21 cellular contexts compared by ENCODE assay signal in genomic region chr1:198829356-198829755, GRCh38.
"Had no signal": no experiment of that assay in that cellular context is flagged by ENCODE, and none has a peak within 500 bp of the region (broad histone marks: within the 10 kb centered on the region; RNA-seq: fewer than 3 reads in every experiment).

No MANE protein-coding gene starts in this region.

- H3K4me2 ChIP-seq: KMS-11 had no signal

- FAIRE-seq: HTR-8/SVneo, K562 had no signal

- DNase-seq: Kasumi-1, MM.1S, NCI-H1092 treated with DMSO at 0.1 percent for 48 hours, NCI-H1417, NCI-H1436 treated with DMSO at 0.1 percent for 48 hours, NCI-H1694, NCI-H1930, NCI-H2081, NCI-H2107, NCI-H2227 treated with DMSO at 0.1 percent for 48 hours, NCI-H524, NCI-H69, NCI-H774, PC-3, SHP77 had no signal

- ATAC-seq: Panc1, PC-3 had no signal

- H3K9ac ChIP-seq: KMS-11 had no signal

- H3K27ac ChIP-seq: HL-60, KMS-11, RWPE1 had no signal

- H3K4me3 ChIP-seq: K562 had no signal
